12 cellular contexts compared by ENCODE assay signal in genomic region chr16:28537076-28537475, GRCh38. TPM values are rescaled to one million over a fixed set of nuclear protein-coding genes. Genes with fewer than 3 reads are reported as not detected.
DNase-seq lines count a peak whose midpoint lies in the region; TF ChIP-seq lines count a peak whose summit lies in the region.
"Had no signal": no experiment of that assay in that cellular context is flagged by ENCODE, and none has a peak within 500 bp of the region (broad histone marks: within the 10 kb centered on the region; RNA-seq: fewer than 3 reads in every experiment).

No MANE protein-coding gene starts in this region.

- no peak for TF ChIP-seq CTCF in right atrium auricular region (IDR thresholded peaks at IDR 0.05)
- no peak for TF ChIP-seq CTCF in dorsolateral prefrontal cortex (IDR thresholded peaks at IDR 0.05 in 54 of 56, conservative IDR thresholded peaks at IDR 0.05 in 2 of 56; ENCODE audit: low read depth in 1 of 56, partially characterized antibody in 56 of 56)
- no peak for TF ChIP-seq CTCF in neural crest cell (conservative IDR thresholded peaks at IDR 0.05)

- peak overlapping the region; percentile 50 to 53 for H3K4me3 ChIP-seq in right atrium auricular region
- H3K4me3 ChIP-seq in dorsolateral prefrontal cortex: peak overlapping the region in 42 of 59 donors; percentile 3 to 59 (median 50)
- H3K4me3 ChIP-seq in effector memory CD4-positive, alpha-beta T cell (ENCODE audit: insufficient read depth, low read depth, low read length, poor library complexity, severe bottlenecking): no peak overlapping the region

- H3K9me3 Mint-ChIP-seq in neural crest cell: no peaks in the 10 kb centered on the region

- H3K4me3 Mint-ChIP-seq in neural crest cell: no peak overlapping the region
- H3K4me3 Mint-ChIP-seq: CD14-positive monocyte had no signal

- no peak for DNase-seq in right atrium auricular region (ENCODE audit: low spot score)
- DNase-seq in cardiac septum (ENCODE audit: low spot score): no peak
- no peak for DNase-seq in dorsolateral prefrontal cortex
- DNase-seq in neural crest cell (ENCODE audit: low read depth, low spot score): no peak
- no peak for DNase-seq in NCI-H1048 (lab: John Stamatoyannopoulos, UW)
- no peak for DNase-seq in effector memory CD4-positive, alpha-beta T cell
- no peak for DNase-seq in ecto neural progenitor cell (ENCODE audit: low spot score)
- DNase-seq in stimulated activated naive CD4-positive, alpha-beta T cell treated with Interleukin-2 at 50 U/mL for 16 hours (lab: John Stamatoyannopoulos, UW): no peak
- DNase-seq: activated T-cell treated with anti-CD3 and anti-CD28 coated beads, Interleukin-2, amount 50 U/mL, for 1 hour; dermis blood vessel endothelial cell; NCI-H187 treated with DMSO at 0.1 percent for 48 hours had no signal

- no peaks in the 10 kb centered on the region for H3K27me3 Mint-ChIP-seq in neural crest cell (ENCODE audit: low read depth)

- H3K27me3 ChIP-seq in right atrium auricular region (no peaks in the 10 kb centered on the region), dorsolateral prefrontal cortex (no peaks in the 10 kb centered on the region)
- H3K27me3 ChIP-seq in effector memory CD4-positive, alpha-beta T cell (replicated peaks; ENCODE audit: control insufficient read depth, insufficient read depth, low read length, poor library complexity, severe bottlenecking): no peaks in the 10 kb centered on the region

- H3K4me1 Mint-ChIP-seq in neural crest cell: no peaks in the 10 kb centered on the region

- H3K27ac ChIP-seq in right atrium auricular region (peak overlapping the region; percentile 91 to 98), dorsolateral prefrontal cortex (peak overlapping the region in 1 of 59 donors; percentile 89)
- no peak overlapping the region for H3K27ac ChIP-seq in effector memory CD4-positive, alpha-beta T cell (ENCODE audit: insufficient read depth, low read length, poor library complexity, severe bottlenecking)

- peak overlapping the region; percentile 86 for H3K27ac Mint-ChIP-seq in neural crest cell (ENCODE audit: unreplicated experiment)

- peaks cover 0 to 37% of the 10 kb centered on the region in 2 donors for H3K4me1 ChIP-seq in right atrium auricular region
- peaks cover 11% of the 10 kb centered on the region for H3K4me1 ChIP-seq in effector memory CD4-positive, alpha-beta T cell (ENCODE audit: control insufficient read depth, insufficient read depth, low read length, poor library complexity, severe bottlenecking)

- H3K9me3 ChIP-seq in right atrium auricular region: no peaks in the 10 kb centered on the region
- no peaks in the 10 kb centered on the region for H3K9me3 ChIP-seq in effector memory CD4-positive, alpha-beta T cell (ENCODE audit: control insufficient read depth, low read length)

- peaks cover 21% of the 10 kb centered on the region for H3K36me3 ChIP-seq in right atrium auricular region
- H3K36me3 ChIP-seq in effector memory CD4-positive, alpha-beta T cell (ENCODE audit: control insufficient read depth, insufficient read depth, low read length): no peaks in the 10 kb centered on the region

- intact Hi-C loops in cardiac septum (cut with DNase I): loop anchor here (5.0 kb wide), 2 partner anchors 45 to 285 kb away; partner anchors contain the start of genes APOBR, ATXN2L and CLN3
- intact Hi-C loops in dorsolateral prefrontal cortex (cut with DNase I): loop anchor here in 1 of 2 donors (2.0 kb wide), 1 partner anchor 18 kb away; no protein-coding TSS in a partner anchor

- no peaks in the 10 kb centered on the region for H3K36me3 Mint-ChIP-seq in neural crest cell (ENCODE audit: low read depth)

RNA-seq across cellular contexts. Expression of gene NUPR1, which starts 1.7 kb away (rescaled TPM):
- total RNA-seq in right atrium auricular region: 10 to 100 TPM; 12.4 to 26.9 TPM
- 50.2 TPM for total RNA-seq in cardiac septum
- 10 to 100 TPM in 110 of 120 experiments, 1 to 10 TPM in 10; 4.8 to 89.9 (median 23.3) TPM for total RNA-seq in dorsolateral prefrontal cortex
- not detected in 2 replicates for total RNA-seq in neural crest cell

RNA-seq across cellular contexts. Expression of gene SGF29, which starts 16.6 kb away (rescaled TPM):
- 10 to 100 TPM; 14.2 to 21.8 TPM for total RNA-seq in right atrium auricular region
- total RNA-seq in cardiac septum: 14.0 TPM
- total RNA-seq in dorsolateral prefrontal cortex: 10 to 100 TPM; 10.9 to 27.0 (median 16.8) TPM
- total RNA-seq in neural crest cell: 34.4 and 41.1 TPM in 2 replicates

RNA-seq across cellular contexts. Expression of gene IL27, which starts 30.4 kb away (rescaled TPM):
- not detected for total RNA-seq in right atrium auricular region
- total RNA-seq in cardiac septum: not detected
- total RNA-seq in dorsolateral prefrontal cortex: 1 to 10 TPM in 2 of 120 experiments, under 1 TPM in 4, not detected in 114; 0.56 to 2.1 (median 0.83) TPM
- total RNA-seq in neural crest cell: not detected in 2 replicates
- total RNA-seq: dermis blood vessel endothelial cell had no signal

RNA-seq across cellular contexts. Expression of gene APOBR, which starts 42.6 kb away (rescaled TPM):
- total RNA-seq in right atrium auricular region: 1 to 10 TPM in 1 of 2 donors, under 1 TPM in 1; 0.78 to 2.0 TPM
- total RNA-seq in cardiac septum: 0.51 TPM
- total RNA-seq in dorsolateral prefrontal cortex: 1 to 10 TPM in 48 of 120 experiments, under 1 TPM in 72; 0.24 to 3.4 (median 0.89) TPM
- 0.14 TPM in 1 of 2 replicates, not detected in the other for total RNA-seq in neural crest cell

RNA-seq across cellular contexts. Expression of gene CLN3, which starts 45.2 kb away (rescaled TPM):
- total RNA-seq in right atrium auricular region (10 to 100 TPM; 16.5 to 16.9 TPM), cardiac septum (9.1 TPM), dorsolateral prefrontal cortex (10 to 100 TPM in 119 of 120 experiments, 1 to 10 TPM in 1; 9.4 to 41.5 (median 22.9) TPM), neural crest cell (34.4 and 34.6 TPM in 2 replicates)
